ENCODE assay signal across 23 cellular contexts in the genomic region with DNA sequence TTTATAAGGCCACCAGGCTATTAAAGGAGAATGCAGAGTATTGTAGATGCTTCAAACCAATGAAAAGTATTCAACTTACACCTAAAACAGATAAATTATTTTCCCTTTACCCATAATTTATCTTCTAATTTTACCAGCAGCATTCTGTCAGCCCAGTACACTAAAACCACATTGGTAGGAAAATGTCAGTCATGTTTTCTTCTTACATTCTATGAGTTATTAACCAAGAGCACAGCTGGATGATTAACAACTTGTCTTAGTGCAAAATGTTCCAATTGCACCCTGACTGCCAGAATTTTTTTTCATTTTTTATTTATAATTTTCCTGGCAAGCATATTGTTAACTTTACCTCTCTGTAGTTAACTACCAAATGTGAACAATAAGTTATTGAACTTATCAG.
DNase-seq lines count a peak whose midpoint lies in the region; ATAC-seq, FAIRE-seq and TF ChIP-seq lines count a peak whose summit lies in the region.
"Had no signal": no experiment of that assay in that cellular context is flagged by ENCODE, and none has a peak within 500 bp of the region (broad histone marks: within the 10 kb centered on the region; RNA-seq: fewer than 3 reads in every experiment).

No MANE protein-coding gene starts in this region.

- H3K4me1 ChIP-seq in SK-N-SH (ENCODE audit: control insufficient read depth in 1 of 2, insufficient read depth in 2 of 2, low read depth in 1 of 2, low read length in 1 of 2) (peaks cover 0 to 6% of the 10 kb centered on the region in 2 experiments; a peak in 3 of 4 replicates), astrocyte (ENCODE audit: insufficient read depth, low read length) (peaks cover 6% of the 10 kb centered on the region), smooth muscle cell (ENCODE audit: low read depth) (no peaks in the 10 kb centered on the region)

- H3F3A ChIP-seq in SK-N-SH (replicated peaks; ENCODE audit: insufficient read depth) (peaks cover 13% of the 10 kb centered on the region), smooth muscle cell (ENCODE audit: low read depth) (no peaks in the 10 kb centered on the region)

- no peak for TF ChIP-seq RAD21 in SK-N-SH (IDR thresholded peaks at IDR 0.05; ENCODE audit: low read length)

- H3K9ac ChIP-seq in SK-N-SH (no peak overlapping the region), astrocyte (ENCODE audit: low read length) (no peak overlapping the region), smooth muscle cell (ENCODE audit: low read depth) (no peak overlapping the region)
- H3K9ac ChIP-seq: KMS-11 had no signal

- H3K4me3 ChIP-seq in SK-N-SH (ENCODE audit: low read depth in 2 of 2, low read length in 1 of 2): no peak overlapping the region
- H3K4me3 ChIP-seq in astrocyte (ENCODE audit: insufficient read depth, low read depth, low read length): no peak overlapping the region
- H3K4me3 ChIP-seq in smooth muscle cell: no peak overlapping the region
- H3K4me3 ChIP-seq: MG63, Peyer's patch had no signal

- TF ChIP-seq EP300 in SK-N-SH (IDR thresholded peaks at IDR 0.05; ENCODE audit: borderline replicate concordance in 1 of 2, low read depth in 1 of 2, low read length in 1 of 2): no peak

- H3K27ac ChIP-seq in SK-N-SH (ENCODE audit: low read depth in 2 of 2, low read length in 1 of 2): peak overlapping the region; percentile 11 to 24; a peak in 3 of 4 replicates
- H3K27ac ChIP-seq in astrocyte (ENCODE audit: low read depth, low read length): no peak overlapping the region
- no peak overlapping the region for H3K27ac ChIP-seq in smooth muscle cell (ENCODE audit: low read depth)
- H3K27ac ChIP-seq: 22Rv1, KMS-11, Peyer's patch had no signal

- no peak for FAIRE-seq in astrocyte (lab: Jason Lieb, UNC)
- FAIRE-seq: D721Med, H54 had no signal

- H3K9me3 Mint-ChIP-seq in astrocyte (ENCODE audit: unreplicated experiment): peaks cover 4% of the 10 kb centered on the region
- H3K9me3 Mint-ChIP-seq: CD4-positive, alpha-beta T cell had no signal

- no peaks in the 10 kb centered on the region for H3K27me3 Mint-ChIP-seq in astrocyte (ENCODE audit: low read depth, unreplicated experiment)
- H3K27me3 Mint-ChIP-seq: CD4-positive, alpha-beta T cell had no signal

- no peak overlapping the region for H3K4me2 ChIP-seq in SK-N-SH
- no peak overlapping the region for H3K4me2 ChIP-seq in astrocyte (ENCODE audit: low read length)
- H3K4me2 ChIP-seq in smooth muscle cell: no peak overlapping the region
- H3K4me2 ChIP-seq: KMS-11 had no signal

- H3K4me3 Mint-ChIP-seq in astrocyte (ENCODE audit: unreplicated experiment): no peak overlapping the region
- H3K4me3 Mint-ChIP-seq: CD4-positive, alpha-beta T cell had no signal

- no peaks in the 10 kb centered on the region for H4K20me1 ChIP-seq in SK-N-SH (ENCODE audit: insufficient read depth)
- H4K20me1 ChIP-seq in astrocyte (ENCODE audit: insufficient read depth, low read length): no peaks in the 10 kb centered on the region
- H4K20me1 ChIP-seq in smooth muscle cell (ENCODE audit: low read depth): no peaks in the 10 kb centered on the region

- peaks cover 22% of the 10 kb centered on the region for H3K4me1 Mint-ChIP-seq in astrocyte (ENCODE audit: low read depth, unreplicated experiment)

- H2AFZ ChIP-seq in SK-N-SH (ENCODE audit: low read depth) (no peak overlapping the region), astrocyte (ENCODE audit: low read depth, low read length) (no peak overlapping the region), smooth muscle cell (ENCODE audit: low read depth) (peak overlapping the region; percentile 20)

- ATAC-seq in SK-N-SH treated with all-trans-retinoic acid at 6 μM for 48 hours (no peak), GM21723 (IDR thresholded peaks at IDR 0.05; ENCODE audit: unreplicated experiment) (no peak), GM19463 (IDR thresholded peaks at IDR 0.05; ENCODE audit: unreplicated experiment) (no peak)

- DNase-seq in SK-N-SH (no peak), LHCN-M2 (ENCODE audit: low read depth) (peak; percentile 76), astrocyte (ENCODE audit: low read depth) (peak; percentile 73), smooth muscle cell (lab: John Stamatoyannopoulos, UW; ENCODE audit: unreplicated experiment) (no peak), SIG-M5 (lab: John Stamatoyannopoulos, UW) (no peak)
- DNase-seq: BE2C; CD4-positive, alpha-beta T cell; DMS79; MG63; NCI-H1092; NCI-H146; NCI-H2081; NCI-H510A; NCI-H774; Peyer's patch; Right ventricle myocardium superior had no signal

- H3K27me3 ChIP-seq in SK-N-SH (ENCODE audit: insufficient read depth) (no peaks in the 10 kb centered on the region), astrocyte (ENCODE audit: insufficient read depth, low read length) (no peaks in the 10 kb centered on the region), smooth muscle cell (ENCODE audit: low read depth) (no peaks in the 10 kb centered on the region)
- H3K27me3 ChIP-seq: BE2C, MG63, Peyer's patch had no signal

- H3K27ac Mint-ChIP-seq in astrocyte (ENCODE audit: unreplicated experiment): no peak overlapping the region
- H3K27ac Mint-ChIP-seq: CD4-positive, alpha-beta T cell had no signal

- POLR2A ChIA-PET in SK-N-SH (lab: Yijun Ruan, JAX): no interaction called here

- CTCF ChIA-PET in SK-N-SH (lab: Yijun Ruan, JAX): no interaction called here

- no peaks in the 10 kb centered on the region for H3K9me2 ChIP-seq in SK-N-SH

- H3K79me2 ChIP-seq in SK-N-SH (ENCODE audit: insufficient read depth) (no peaks in the 10 kb centered on the region), astrocyte (ENCODE audit: insufficient read depth, low read length) (no peaks in the 10 kb centered on the region), smooth muscle cell (ENCODE audit: low read depth) (no peaks in the 10 kb centered on the region)

- no peaks in the 10 kb centered on the region for H3K36me3 Mint-ChIP-seq in astrocyte (ENCODE audit: low read depth, unreplicated experiment)

- TF ChIP-seq CTCF in SK-N-SH (IDR thresholded peaks at IDR 0.05) (no peak), astrocyte (IDR thresholded peaks at IDR 0.05; ENCODE audit: insufficient read depth, low read depth, low read length) (no peak), smooth muscle cell (IDR thresholded peaks at IDR 0.05; ENCODE audit: borderline replicate concordance, insufficient read depth, poor library complexity, severe bottlenecking) (no peak)

- no peaks in the 10 kb centered on the region for H3K36me3 ChIP-seq in SK-N-SH (replicated peaks in 1 of 2; ENCODE audit: control insufficient read depth in 1 of 2, insufficient read depth in 2 of 2, low read length in 1 of 2)
- H3K36me3 ChIP-seq in astrocyte (ENCODE audit: insufficient read depth, low read length): no peaks in the 10 kb centered on the region
- no peaks in the 10 kb centered on the region for H3K36me3 ChIP-seq in smooth muscle cell (ENCODE audit: low read depth)
- H3K36me3 ChIP-seq: BE2C, MG63, Peyer's patch had no signal

- H3K9me3 ChIP-seq in SK-N-SH (peaks cover 5% of the 10 kb centered on the region; the same call in 1 of the 2 replicates), astrocyte (ENCODE audit: insufficient read depth, low read depth, low read length) (no peaks in the 10 kb centered on the region), smooth muscle cell (replicated peaks; ENCODE audit: low read depth) (no peaks in the 10 kb centered on the region)
- H3K9me3 ChIP-seq: BE2C, Peyer's patch had no signal

TF ChIP-seq in SK-N-SH, 30 proteins besides CTCF, POLR2A, EP300 and RAD21:
- 0 out of 2 replicates have a peak, but pooled peaks have one; percentile 4 for TF ChIP-seq PBX3 (IDR thresholded peaks at IDR 0.05)
- TF ChIP-seq SIN3A (IDR thresholded peaks at IDR 0.05; ENCODE audit: borderline replicate concordance, low read depth, low read length): no peak

TF ChIP-seq in SK-N-SH treated with all-trans-retinoic acid at 6 μM for 48 hours, 23 proteins besides CTCF, POLR2A, EP300 and RAD21 (continues in another document):
- TF ChIP-seq ZNF8 (CRISPR knock-in tag; IDR thresholded peaks at IDR 0.05): no peak
- no peak for TF ChIP-seq ZFP3 (CRISPR knock-in tag; IDR thresholded peaks at IDR 0.05)
- no peak for TF ChIP-seq RARB (CRISPR knock-in tag; IDR thresholded peaks at IDR 0.05)
- TF ChIP-seq BACH2 (CRISPR knock-in tag; IDR thresholded peaks at IDR 0.05; ENCODE audit: borderline replicate concordance): no peak
- no peak for TF ChIP-seq ARNTL (CRISPR knock-in tag; IDR thresholded peaks at IDR 0.05; ENCODE audit: borderline replicate concordance, low read depth)
- no peak for TF ChIP-seq ZC3H10 (CRISPR knock-in tag; IDR thresholded peaks at IDR 0.05)
- TF ChIP-seq, protein P1, sequence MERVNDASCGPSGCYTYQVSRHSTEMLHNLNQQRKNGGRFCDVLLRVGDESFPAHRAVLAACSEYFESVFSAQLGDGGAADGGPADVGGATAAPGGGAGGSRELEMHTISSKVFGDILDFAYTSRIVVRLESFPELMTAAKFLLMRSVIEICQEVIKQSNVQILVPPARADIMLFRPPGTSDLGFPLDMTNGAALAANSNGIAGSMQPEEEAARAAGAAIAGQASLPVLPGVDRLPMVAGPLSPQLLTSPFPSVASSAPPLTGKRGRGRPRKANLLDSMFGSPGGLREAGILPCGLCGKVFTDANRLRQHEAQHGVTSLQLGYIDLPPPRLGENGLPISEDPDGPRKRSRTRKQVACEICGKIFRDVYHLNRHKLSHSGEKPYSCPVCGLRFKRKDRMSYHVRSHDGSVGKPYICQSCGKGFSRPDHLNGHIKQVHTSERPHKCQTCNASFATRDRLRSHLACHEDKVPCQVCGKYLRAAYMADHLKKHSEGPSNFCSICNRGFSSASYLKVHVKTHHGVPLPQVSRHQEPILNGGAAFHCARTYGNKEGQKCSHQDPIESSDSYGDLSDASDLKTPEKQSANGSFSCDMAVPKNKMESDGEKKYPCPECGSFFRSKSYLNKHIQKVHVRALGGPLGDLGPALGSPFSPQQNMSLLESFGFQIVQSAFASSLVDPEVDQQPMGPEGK (CRISPR knock-in tag; IDR thresholded peaks at IDR 0.05; ENCODE audit: borderline replicate concordance): no peak
- TF ChIP-seq ZNF565 (CRISPR knock-in tag; conservative IDR thresholded peaks at IDR 0.05; ENCODE audit: low read depth): no peak
- no peak for TF ChIP-seq GLIS3 (CRISPR knock-in tag; IDR thresholded peaks at IDR 0.05)
- TF ChIP-seq OSR1 (CRISPR knock-in tag; IDR thresholded peaks at IDR 0.05): no peak
- TF ChIP-seq, protein P2, sequence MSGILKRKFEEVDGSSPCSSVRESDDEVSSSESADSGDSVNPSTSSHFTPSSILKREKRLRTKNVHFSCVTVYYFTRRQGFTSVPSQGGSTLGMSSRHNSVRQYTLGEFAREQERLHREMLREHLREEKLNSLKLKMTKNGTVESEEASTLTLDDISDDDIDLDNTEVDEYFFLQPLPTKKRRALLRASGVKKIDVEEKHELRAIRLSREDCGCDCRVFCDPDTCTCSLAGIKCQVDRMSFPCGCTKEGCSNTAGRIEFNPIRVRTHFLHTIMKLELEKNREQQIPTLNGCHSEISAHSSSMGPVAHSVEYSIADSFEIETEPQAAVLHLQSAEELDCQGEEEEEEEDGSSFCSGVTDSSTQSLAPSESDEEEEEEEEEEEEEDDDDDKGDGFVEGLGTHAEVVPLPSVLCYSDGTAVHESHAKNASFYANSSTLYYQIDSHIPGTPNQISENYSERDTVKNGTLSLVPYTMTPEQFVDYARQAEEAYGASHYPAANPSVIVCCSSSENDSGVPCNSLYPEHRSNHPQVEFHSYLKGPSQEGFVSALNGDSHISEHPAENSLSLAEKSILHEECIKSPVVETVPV (CRISPR knock-in tag; IDR thresholded peaks at IDR 0.05): no peak

Comparison
In these comparisons a context has a peak if more than half of its experiments do, and no peak if none do; other contexts are left out.
1. DNase-seq: peak in LHCN-M2 (single experiment) and astrocyte (single experiment); none in SK-N-SH (single experiment), smooth muscle cell (single experiment) and SIG-M5 (single experiment).
2. H3K27ac ChIP-seq: peak in SK-N-SH (2 of 2); none in astrocyte (single experiment) and smooth muscle cell (single experiment).